ENCODE assay signal across 18 cellular contexts in the genomic region with DNA sequence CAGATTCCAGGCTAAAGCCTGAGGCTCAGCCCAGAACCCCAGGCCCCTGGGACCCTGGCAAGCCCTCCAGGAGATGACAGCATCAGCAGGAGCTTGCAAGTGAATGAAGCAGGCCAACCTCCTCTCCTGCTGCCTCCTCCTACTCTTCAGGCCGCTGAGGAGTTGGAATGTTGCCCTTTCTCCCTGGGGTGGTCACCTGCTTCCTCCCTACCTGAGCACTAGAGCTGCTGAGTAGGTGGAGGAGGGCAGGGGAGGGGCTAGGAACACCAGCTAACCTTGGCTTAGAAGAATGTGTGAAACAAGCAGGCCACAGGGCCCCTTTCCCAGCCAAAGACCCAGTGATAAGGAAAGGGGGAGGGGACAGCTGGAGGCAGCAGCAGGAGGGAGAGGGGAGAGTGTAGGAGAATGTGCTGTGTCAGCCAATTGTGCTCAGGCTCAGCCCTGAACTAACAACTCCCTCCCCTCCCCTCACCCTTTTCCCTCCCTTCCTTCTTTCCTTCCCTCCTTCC. TPM values are rescaled to one million over a fixed set of nuclear protein-coding genes. Genes with fewer than 3 reads are reported as not detected.
DNase-seq lines count a peak whose midpoint lies in the region; ATAC-seq, FAIRE-seq and TF ChIP-seq lines count a peak whose summit lies in the region.
"Had no signal": no experiment of that assay in that cellular context is flagged by ENCODE, and none has a peak within 500 bp of the region (broad histone marks: within the 10 kb centered on the region; RNA-seq: fewer than 3 reads in every experiment).

No MANE protein-coding gene starts in this region.

- no peaks in the 10 kb centered on the region for H3K79me1 ChIP-seq in H1 (ENCODE audit: low read depth, low read length)

- DNase-seq in NCI-H82 (lab: John Stamatoyannopoulos, UW), result peak; percentile 51
- no peak for DNase-seq in NCI-H82 treated with DMSO at 0.1 percent for 48 hours (lab: John Stamatoyannopoulos, UW; ENCODE audit: unreplicated experiment)
- DNase-seq in H1 (ENCODE audit: low read depth in 1 of 2, low spot score in 2 of 2), result peak in 1 of 2 experiments; percentile 29
- no peak for DNase-seq in lung (ENCODE audit: low spot score)
- no peak for DNase-seq in type B pancreatic cell (ENCODE audit: extremely low spot score, unreplicated experiment)
- no peak for DNase-seq in AG08396 (ENCODE audit: low spot score)
- DNase-seq: activated B cell treated with CpG ODN at 0.5 μM for 24 hours; anterior cingulate cortex; DND-41; effector CD4-positive, alpha-beta T cell; GOT3; NCI-H187 treated with DMSO at 0.1 percent for 48 hours; upper lobe of left lung had no signal

- no peak for TF ChIP-seq POLR2A in H1 (IDR thresholded peaks at IDR 0.05; ENCODE audit: control extremely low read depth in 1 of 2, low read depth in 2 of 2, low read length in 2 of 2)

- no peak overlapping the region for H2BK12ac ChIP-seq in H1 (ENCODE audit: low read depth, low read length)

- H3K9me3 ChIP-seq in H1 (ENCODE audit: insufficient read depth in 2 of 2, low read depth in 1 of 2, low read length in 1 of 2) (no peaks in the 10 kb centered on the region), lung (ENCODE audit: control insufficient read depth in 2 of 2, insufficient read depth in 1 of 2, low read length in 1 of 2) (peaks cover 0 to 4% of the 10 kb centered on the region in 2 donors)
- H3K9me3 ChIP-seq: upper lobe of left lung had no signal

- peak; percentile 69 for FAIRE-seq in H1 (lab: Jason Lieb, UNC)
- FAIRE-seq: frontal cortex, GM12878 had no signal

- no peak overlapping the region for H3K18ac ChIP-seq in H1 (ENCODE audit: extremely low read depth, low read length)

- peak overlapping the region; percentile 35; the same call in 1 of the 2 replicates for H2BK5ac ChIP-seq in H1 (ENCODE audit: low read depth, low read length)

- H3K9ac ChIP-seq in H1 (replicated peaks in 1 of 4; ENCODE audit: extremely low read depth in 1 of 4, low read depth in 3 of 4, low read length in 3 of 4), result no peak overlapping the region

- peak overlapping the region; percentile 17 to 23 for H3K4me2 ChIP-seq in H1 (ENCODE audit: insufficient read depth in 1 of 2, low read depth in 2 of 2, low read length in 2 of 2)

- no peak overlapping the region; the same call in 1 of the 2 replicates for H4K8ac ChIP-seq in H1 (ENCODE audit: extremely low read depth, insufficient read depth, low read length)

- 9% methylated on average over 1 of the region's 1 CpG; no CpG with 5 or more reads in 1 of the 2 experiments for whole genome bisulfite sequencing in H1 (ENCODE audit: extremely low coverage in 1 of 2, insufficient coverage in 1 of 2, insufficient read length in 1 of 2, insufficient replicate concordance in 2 of 2, low coverage in 1 of 2, low lambda C conversion rate in 2 of 2, missing lambda C conversion rate in 1 of 2), 2 experiments
- WGBS in lung, 2 donors, result 25 to 67% methylated on average over 1 of the region's 1 CpG

- no peak overlapping the region for H3K27ac ChIP-seq in H1 (ENCODE audit: low read depth, low read length)
- no peak overlapping the region for H3K27ac ChIP-seq in lung (ENCODE audit: low read depth in 1 of 2, low read length in 1 of 2)
- H3K27ac ChIP-seq: HL-60, upper lobe of left lung had no signal

- no peak for TF ChIP-seq RAD21 in H1 (IDR thresholded peaks at IDR 0.05 in 1 of 2, conservative IDR thresholded peaks at IDR 0.05 in 1 of 2; ENCODE audit: low read depth in 2 of 2, low read length in 2 of 2)

- H2AFZ ChIP-seq in H1 (ENCODE audit: low read length), result no peak overlapping the region

- TF ChIP-seq CTCF in H1 (IDR thresholded peaks at IDR 0.05; ENCODE audit: control extremely low read depth in 1 of 3, insufficient read depth in 1 of 3, low read depth in 1 of 3, low read length in 3 of 3) (no peak), lung (IDR thresholded peaks at IDR 0.05; ENCODE audit: control extremely low read depth, extremely low read depth) (no peak), type B pancreatic cell (conservative IDR thresholded peaks at IDR 0.05) (no peak)

- H2BK20ac ChIP-seq in H1 (ENCODE audit: low read length), result no peak overlapping the region

- no peak overlapping the region for H2BK120ac ChIP-seq in H1 (replicated peaks; ENCODE audit: low read depth, low read length)

- H4K5ac ChIP-seq in H1 (ENCODE audit: insufficient read length, low read depth, low read length), result no peak overlapping the region

- H3K23me2 ChIP-seq in H1 (ENCODE audit: low read depth, low read length), result no peaks in the 10 kb centered on the region

- no peak overlapping the region for H4K91ac ChIP-seq in H1 (replicated peaks; ENCODE audit: insufficient read length, low read length)

- H3K27me3 Mint-ChIP-seq in type B pancreatic cell, result no peaks in the 10 kb centered on the region
- H3K27me3 Mint-ChIP-seq: activated B cell treated with CpG ODN at 0.5 μM for 24 hours had no signal

- H4K20me1 ChIP-seq in H1 (replicated peaks in 1 of 2; ENCODE audit: control insufficient read depth in 1 of 2, insufficient read depth in 2 of 2, low read length in 2 of 2), result no peaks in the 10 kb centered on the region

- CTCF ChIA-PET in H1 (lab: Charles Lee; ENCODE audit: partially characterized antibody), result interaction anchor here (0.6 to 1.9 kb wide), 10 partner anchors 10 to 298 kb away, joined by 3 to 5 read pairs (median 4); no protein-coding TSS in a partner anchor

- no peaks in the 10 kb centered on the region for H3K9me3 Mint-ChIP-seq in type B pancreatic cell
- H3K9me3 Mint-ChIP-seq: activated B cell treated with CpG ODN at 0.5 μM for 24 hours had no signal

- H3K56ac ChIP-seq in H1 (replicated peaks; ENCODE audit: insufficient read length, low read depth, low read length), result no peak overlapping the region

- H2AK5ac ChIP-seq in H1 (ENCODE audit: low read depth, low read length), result no peak overlapping the region

- no peaks in the 10 kb centered on the region for H3K27me3 ChIP-seq in H1 (replicated peaks in 1 of 4; ENCODE audit: control insufficient read depth in 3 of 4, extremely low read depth in 1 of 4, insufficient read depth in 3 of 4, low read length in 3 of 4)
- H3K27me3 ChIP-seq in lung (ENCODE audit: control insufficient read depth, insufficient read depth), result peaks cover 4% of the 10 kb centered on the region
- H3K27me3 ChIP-seq: upper lobe of left lung had no signal

- no peak overlapping the region for H3K4ac ChIP-seq in H1 (replicated peaks; ENCODE audit: insufficient read length, low read depth, low read length)

- peak overlapping the region; percentile 19 for H3K27ac Mint-ChIP-seq in type B pancreatic cell
- H3K27ac Mint-ChIP-seq: activated B cell treated with CpG ODN at 0.5 μM for 24 hours had no signal

- H3K4me3 ChIP-seq in H1 (ENCODE audit: extremely low read depth in 1 of 4, insufficient read depth in 2 of 4, low read depth in 3 of 4, low read length in 4 of 4), result no peak overlapping the region
- H3K4me3 ChIP-seq in lung, result no peak overlapping the region
- H3K4me3 ChIP-seq: GM12878, upper lobe of left lung had no signal

- H3K36me3 ChIP-seq in H1 (ENCODE audit: control insufficient read depth in 2 of 4, insufficient read depth in 4 of 4, low read length in 3 of 4) (no peaks in the 10 kb centered on the region), lung (ENCODE audit: control insufficient read depth in 2 of 2, insufficient read depth in 2 of 2, low read length in 2 of 2) (no peaks in the 10 kb centered on the region)
- H3K36me3 ChIP-seq: upper lobe of left lung had no signal

- no peak for TF ChIP-seq EP300 in H1 (IDR thresholded peaks at IDR 0.05; ENCODE audit: borderline replicate concordance in 1 of 2, low read depth in 2 of 2, low read length in 2 of 2)

- no peak overlapping the region for H3K23ac ChIP-seq in H1 (ENCODE audit: insufficient read length)

- H3K4me1 ChIP-seq in H1 (replicated peaks in 1 of 4; ENCODE audit: control insufficient read depth in 3 of 4, insufficient read depth in 4 of 4, low read length in 3 of 4), result peaks cover 0 to 8% (median 6%) of the 10 kb centered on the region in 4 experiments; a peak in 5 of 7 replicates
- no peaks in the 10 kb centered on the region for H3K4me1 ChIP-seq in lung (ENCODE audit: control insufficient read depth in 2 of 2, insufficient read depth in 2 of 2, low read length in 2 of 2)

- no peaks in the 10 kb centered on the region for H3K79me2 ChIP-seq in H1 (ENCODE audit: control insufficient read depth in 1 of 2, insufficient read depth in 2 of 2, low read length in 2 of 2)

- ATAC-seq in lung (ENCODE audit: insufficient read depth, low FRiP score) (peak; percentile 42), GM18861 (IDR thresholded peaks at IDR 0.05; ENCODE audit: unreplicated experiment) (no peak), GM19328 (IDR thresholded peaks at IDR 0.05; ENCODE audit: unreplicated experiment) (no peak)
- ATAC-seq: GM12878 had no signal

- H2BK15ac ChIP-seq in H1 (ENCODE audit: low read length), result no peak overlapping the region

- POLR2A ChIA-PET in H1 (lab: Charles Lee; ENCODE audit: partially characterized antibody), result interaction anchor here (0.7 to 0.9 kb wide), 2 partner anchors 21 to 30 kb away, joined by 3 to 4 read pairs; no protein-coding TSS in a partner anchor

- no peak overlapping the region for H3K4me3 Mint-ChIP-seq in type B pancreatic cell
- H3K4me3 Mint-ChIP-seq: activated B cell treated with CpG ODN at 0.5 μM for 24 hours had no signal

- peaks cover 42% of the 10 kb centered on the region for H3K4me1 Mint-ChIP-seq in type B pancreatic cell (ENCODE audit: unreplicated experiment)
- H3K4me1 Mint-ChIP-seq: activated B cell treated with CpG ODN at 0.5 μM for 24 hours had no signal

- H3K36me3 Mint-ChIP-seq in type B pancreatic cell, result no peaks in the 10 kb centered on the region

- no peak overlapping the region for H3K14ac ChIP-seq in H1 (ENCODE audit: insufficient read length)

TF ChIP-seq in H1, 55 proteins besides CTCF, POLR2A, EP300 and RAD21 (continues in another document):
- TF ChIP-seq PHF8 (conservative IDR thresholded peaks at IDR 0.05; ENCODE audit: low read depth, low read length) (no peak), POLR2AphosphoS5 (IDR thresholded peaks at IDR 0.05; ENCODE audit: low read depth, low read length) (no peak; the same call in 1 of the 2 replicates), SAP30 (IDR thresholded peaks at IDR 0.05; ENCODE audit: insufficient read depth, insufficient replicate concordance, low read length) (no peak), CREB1 (IDR thresholded peaks at IDR 0.05) (no peak), SIX5 (IDR thresholded peaks at IDR 0.05; ENCODE audit: low read depth, low read length) (no peak)

RNA-seq across cellular contexts. Expression of gene PJA1, which starts 58.0 kb away (rescaled TPM):
- 34.9 and 37.0 TPM in 2 replicates for total RNA-seq in H1 (2021; fragmentation: NEBNext Ultra II Directional; extraction: Animal tissue kit (Norgen Biotek cat#: 25700))
- polyA plus RNA-seq in H1 (2011; rRNA removed) (25.7 and 26.8 TPM in 2 replicates), lung (10 to 100 TPM in 1 of 2 donors, 1 to 10 TPM in 1; 4.5 to 12.1 TPM)
- polyA plus RNA-seq in H1 (2011; cell fraction: cytosol; rRNA removed), result 33.0 TPM
- 28.4 TPM for polyA plus RNA-seq in H1 (2011; cell fraction: nucleus; rRNA removed)
- 39.6 to 41.5 TPM (median 40.5 TPM) in 4 replicates for polyA plus RNA-seq in H1 (2012, experiment 1 of 2)
- polyA plus RNA-seq in H1 (2012, experiment 2 of 2), result 18.2 TPM
- polyA plus RNA-seq in H1 (2013, experiment 1 of 2), result 39.3 TPM
- 40.0 TPM for polyA plus RNA-seq in H1 (2013, experiment 2 of 2)
- polyA minus RNA-seq in H1 (2011; rRNA and poly(A)+ RNA removed), result 34.9 and 41.8 TPM in 2 replicates
- polyA minus RNA-seq in H1 (2011; cell fraction: cytosol; rRNA and poly(A)+ RNA removed), result 12.9 TPM
- 9.8 TPM for polyA minus RNA-seq in H1 (2011; cell fraction: nucleus; rRNA and poly(A)+ RNA removed)
- total RNA-seq in lung (10 to 100 TPM; 18.3 to 28.3 TPM), type B pancreatic cell (ENCODE audit: low replicate concordance) (47.5 and 50.6 TPM in 2 replicates)
